Comparison of ENCODE assay signal across 12 cellular contexts in the genomic region with DNA sequence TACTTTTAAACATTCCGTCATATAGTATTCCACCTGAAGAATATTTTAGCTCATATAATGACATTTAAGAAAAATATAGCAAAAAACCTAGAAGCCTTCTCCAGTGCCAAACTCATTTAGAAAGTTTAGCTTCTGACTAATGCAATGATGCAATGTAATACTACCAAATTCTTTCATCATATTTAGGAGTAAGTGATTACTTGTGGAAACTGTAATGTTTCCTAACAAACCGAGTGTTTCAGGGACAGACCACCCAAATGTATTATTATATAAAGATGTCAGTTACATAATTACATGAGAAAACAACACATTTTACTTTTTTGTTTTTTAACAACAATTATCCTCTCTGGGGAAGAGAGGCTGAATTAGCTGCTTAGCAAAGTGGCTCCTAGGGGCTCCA.
DNase-seq lines count a peak whose midpoint lies in the region; ATAC-seq and TF ChIP-seq lines count a peak whose summit lies in the region.
"Had no signal": no experiment of that assay in that cellular context is flagged by ENCODE, and none has a peak within 500 bp of the region (broad histone marks: within the 10 kb centered on the region; RNA-seq: fewer than 3 reads in every experiment).

No MANE protein-coding gene starts in this region.

- no peak overlapping the region for H3K27ac ChIP-seq in SK-N-SH (ENCODE audit: low read depth in 2 of 2, low read length in 1 of 2)
- H3K27ac ChIP-seq: coronary artery, esophagus squamous epithelium, KMS-11 had no signal

- H3K9me2 ChIP-seq in SK-N-SH = no peaks in the 10 kb centered on the region

- no peaks in the 10 kb centered on the region for H3K79me2 ChIP-seq in SK-N-SH (ENCODE audit: insufficient read depth)

- no peak overlapping the region for H2AFZ ChIP-seq in SK-N-SH (ENCODE audit: low read depth)

- H3K27me3 ChIP-seq in SK-N-SH (ENCODE audit: insufficient read depth) = no peaks in the 10 kb centered on the region
- H3K27me3 ChIP-seq: esophagus squamous epithelium had no signal

- POLR2A ChIA-PET in SK-N-SH (lab: Yijun Ruan, JAX) = no interaction called here

- no peaks in the 10 kb centered on the region for H4K20me1 ChIP-seq in SK-N-SH (ENCODE audit: insufficient read depth)

- no peaks in the 10 kb centered on the region for H3K9me3 ChIP-seq in SK-N-SH
- H3K9me3 ChIP-seq: esophagus squamous epithelium had no signal

- TF ChIP-seq EP300 in SK-N-SH (IDR thresholded peaks at IDR 0.05; ENCODE audit: borderline replicate concordance in 1 of 2, low read depth in 1 of 2, low read length in 1 of 2) = no peak

- TF ChIP-seq CTCF in SK-N-SH (IDR thresholded peaks at IDR 0.05) (no peak), choroid plexus epithelial cell (conservative IDR thresholded peaks at IDR 0.05; ENCODE audit: low read depth, low read length) (no peak), retinal pigment epithelial cell (conservative IDR thresholded peaks at IDR 0.05; ENCODE audit: low read depth, low read length) (no peak)

- CTCF ChIA-PET in SK-N-SH (lab: Yijun Ruan, JAX) = interaction anchor here (0.5 to 0.8 kb wide), 2 partner anchors 25 to 824 kb away, joined by 3 read pairs; no protein-coding TSS in a partner anchor

- H3K9ac ChIP-seq in SK-N-SH = no peak overlapping the region
- H3K9ac ChIP-seq: KMS-11 had no signal

- TF ChIP-seq RAD21 in SK-N-SH (IDR thresholded peaks at IDR 0.05; ENCODE audit: low read length) = no peak

- WGBS in SK-N-SH (ENCODE audit: low lambda C conversion rate) = 75% methylated on average over 2 of the region's 2 CpGs

- no peaks in the 10 kb centered on the region for H3K36me3 ChIP-seq in SK-N-SH (replicated peaks in 1 of 2; ENCODE audit: control insufficient read depth in 1 of 2, insufficient read depth in 2 of 2, low read length in 1 of 2)
- H3K36me3 ChIP-seq: esophagus squamous epithelium had no signal

- H3F3A ChIP-seq in SK-N-SH (replicated peaks; ENCODE audit: insufficient read depth) = no peaks in the 10 kb centered on the region

- H3K4me1 ChIP-seq in SK-N-SH (ENCODE audit: control insufficient read depth in 1 of 2, insufficient read depth in 2 of 2, low read depth in 1 of 2, low read length in 1 of 2) = peaks cover 0 to 11% of the 10 kb centered on the region in 2 experiments; a peak in 1 of 4 replicates
- H3K4me1 ChIP-seq: esophagus squamous epithelium had no signal

- no peak overlapping the region for H3K4me3 ChIP-seq in SK-N-SH (ENCODE audit: low read depth in 2 of 2, low read length in 1 of 2)
- no peak overlapping the region for H3K4me3 ChIP-seq in choroid plexus epithelial cell (ENCODE audit: low read depth, low read length)
- no peak overlapping the region for H3K4me3 ChIP-seq in retinal pigment epithelial cell (ENCODE audit: low read length)
- H3K4me3 ChIP-seq: coronary artery, esophagus squamous epithelium had no signal

- ATAC-seq in SK-N-SH treated with all-trans-retinoic acid at 6 μM for 48 hours (no peak), GM19455 (IDR thresholded peaks at IDR 0.05; ENCODE audit: unreplicated experiment) (no peak), HG02840 (IDR thresholded peaks at IDR 0.05; ENCODE audit: low FRiP score, unreplicated experiment) (no peak), HG03045 (IDR thresholded peaks at IDR 0.05; ENCODE audit: unreplicated experiment) (no peak)

- H3K4me2 ChIP-seq in SK-N-SH = no peak overlapping the region
- H3K4me2 ChIP-seq: KMS-11 had no signal

- DNase-seq in SK-N-SH = no peak
- peak; percentile 33 for DNase-seq in NCI-H460 (ENCODE audit: extremely low read depth, low read depth)
- peak; percentile 74 for DNase-seq in choroid plexus epithelial cell (ENCODE audit: low read depth)
- peak; percentile 14 for DNase-seq in retinal pigment epithelial cell (ENCODE audit: low read depth)
- DNase-seq: esophagus squamous epithelium, NCI-H1694 treated with DMSO at 0.1 percent for 48 hours had no signal

TF ChIP-seq in SK-N-SH treated with all-trans-retinoic acid at 6 μM for 48 hours, 23 proteins besides CTCF, POLR2A, EP300 and RAD21:
- TF ChIP-seq, protein P1, sequence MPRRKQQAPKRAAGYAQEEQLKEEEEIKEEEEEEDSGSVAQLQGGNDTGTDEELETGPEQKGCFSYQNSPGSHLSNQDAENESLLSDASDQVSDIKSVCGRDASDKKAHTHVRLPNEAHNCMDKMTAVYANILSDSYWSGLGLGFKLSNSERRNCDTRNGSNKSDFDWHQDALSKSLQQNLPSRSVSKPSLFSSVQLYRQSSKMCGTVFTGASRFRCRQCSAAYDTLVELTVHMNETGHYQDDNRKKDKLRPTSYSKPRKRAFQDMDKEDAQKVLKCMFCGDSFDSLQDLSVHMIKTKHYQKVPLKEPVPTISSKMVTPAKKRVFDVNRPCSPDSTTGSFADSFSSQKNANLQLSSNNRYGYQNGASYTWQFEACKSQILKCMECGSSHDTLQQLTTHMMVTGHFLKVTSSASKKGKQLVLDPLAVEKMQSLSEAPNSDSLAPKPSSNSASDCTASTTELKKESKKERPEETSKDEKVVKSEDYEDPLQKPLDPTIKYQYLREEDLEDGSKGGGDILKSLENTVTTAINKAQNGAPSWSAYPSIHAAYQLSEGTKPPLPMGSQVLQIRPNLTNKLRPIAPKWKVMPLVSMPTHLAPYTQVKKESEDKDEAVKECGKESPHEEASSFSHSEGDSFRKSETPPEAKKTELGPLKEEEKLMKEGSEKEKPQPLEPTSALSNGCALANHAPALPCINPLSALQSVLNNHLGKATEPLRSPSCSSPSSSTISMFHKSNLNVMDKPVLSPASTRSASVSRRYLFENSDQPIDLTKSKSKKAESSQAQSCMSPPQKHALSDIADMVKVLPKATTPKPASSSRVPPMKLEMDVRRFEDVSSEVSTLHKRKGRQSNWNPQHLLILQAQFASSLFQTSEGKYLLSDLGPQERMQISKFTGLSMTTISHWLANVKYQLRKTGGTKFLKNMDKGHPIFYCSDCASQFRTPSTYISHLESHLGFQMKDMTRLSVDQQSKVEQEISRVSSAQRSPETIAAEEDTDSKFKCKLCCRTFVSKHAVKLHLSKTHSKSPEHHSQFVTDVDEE (CRISPR knock-in tag; IDR thresholded peaks at IDR 0.05) = no peak
- TF ChIP-seq ISL1 (CRISPR knock-in tag; IDR thresholded peaks at IDR 0.05) = 0 out of 2 replicates have a peak, but pooled peaks have one; percentile 10
TF ChIP-seq in SK-N-SH treated with all-trans-retinoic acid at 6 μM for 48 hours: peak in this region for 1.

TF ChIP-seq in SK-N-SH, 30 proteins besides CTCF, POLR2A, EP300 and RAD21:
- TF ChIP-seq MXI1 (IDR thresholded peaks at IDR 0.05; ENCODE audit: low read depth, low read length) (no peak), SMC3 (IDR thresholded peaks at IDR 0.05; ENCODE audit: low read depth, low read length) (no peak)
TF ChIP-seq in SK-N-SH: peak in this region for 0.
